ENCODE assay signal across 31 cellular contexts in genomic region chr7:120735791-120736190, GRCh38.
DNase-seq lines count a peak whose midpoint lies in the region; ATAC-seq and FAIRE-seq lines count a peak whose summit lies in the region.
"Had no signal": no experiment of that assay in that cellular context is flagged by ENCODE, and none has a peak within 500 bp of the region (broad histone marks: within the 10 kb centered on the region; RNA-seq: fewer than 3 reads in every experiment).

No MANE protein-coding gene starts in this region.

- ATAC-seq in HG03432 (IDR thresholded peaks at IDR 0.05; ENCODE audit: unreplicated experiment): no peak
- no peak for ATAC-seq in HG03097 (IDR thresholded peaks at IDR 0.05; ENCODE audit: low FRiP score, unreplicated experiment)
- ATAC-seq in HG03571 (IDR thresholded peaks at IDR 0.05; ENCODE audit: unreplicated experiment): no peak
- ATAC-seq: right lobe of liver had no signal

- DNase-seq in GM19239 (ENCODE audit: insufficient read length, low spot score) (no peak), NCI-H69 (lab: John Stamatoyannopoulos, UW) (peak; percentile 51), dermis blood vessel endothelial cell (peak; percentile 11), myocyte (ENCODE audit: low read depth) (peak; percentile 16), DMS114 treated with DMSO at 0.1 percent for 48 hours (lab: John Stamatoyannopoulos, UW; ENCODE audit: unreplicated experiment) (no peak)
- DNase-seq: activated CD4-positive, alpha-beta T cell treated with anti-CD3 and anti-CD28 coated beads, Interleukin-2, amount 50 U/mL, for 1 hour; activated CD4-positive, CD25-positive, alpha-beta regulatory T cell; activated gamma-delta T cell; activated naive CD8-positive, alpha-beta T cell treated with anti-CD3 and anti-CD28 coated beads for 36 hours; activated T-cell treated with anti-CD3 and anti-CD28 coated beads, Interleukin-2, amount 50 U/mL, for 24 hours; aorta; CD4-positive, alpha-beta T cell; glutamatergic neuron; KG1; left ventricle myocardium inferior; mesendoderm; NCI-H1436 treated with DMSO at 0.1 percent for 48 hours; NCI-H345; NCI-H748 treated with DMSO at 0.1 percent for 48 hours; right lobe of liver; stimulated activated CD4-positive, alpha-beta T cell treated with anti-CD3 and anti-CD28 coated beads, Interleukin-15, amount 100 ng/mL, for 24 hours; stimulated activated CD4-positive, alpha-beta T cell treated with anti-CD3 and anti-CD28 coated beads, Interleukin-4, amount 100 ng/mL, for 4 hours; T1000; tibial artery had no signal

- FAIRE-seq in GM19239 (lab: Jason Lieb, UNC): peak; percentile 49
- FAIRE-seq: H1, HTR-8/SVneo, islet of Langerhans, RCC 7860 had no signal

Comparison
In these comparisons a context has a peak if more than half of its experiments do, and no peak if none do; other contexts are left out.
1. DNase-seq: peak in NCI-H69 (single experiment), dermis blood vessel endothelial cell (single experiment) and myocyte (single experiment); none in GM19239 (single experiment) and DMS114 treated with DMSO at 0.1 percent for 48 hours (single experiment).